Comparison of ENCODE assay signal across 8 cellular contexts in genomic region chr15:40762919-40763800, GRCh38. TPM values are rescaled to one million over a fixed set of nuclear protein-coding genes. Genes with fewer than 3 reads are reported as not detected.
A peak's percentile ranks its signal among the peaks of the same experiment; 100 is the strongest.
DNase-seq lines count a peak whose midpoint lies in the region; ATAC-seq and TF ChIP-seq lines count a peak whose summit lies in the region.

No MANE protein-coding gene starts in this region.

- peak overlapping the region; percentile 75 to 89 for H3K27ac ChIP-seq in ovary

- TF ChIP-seq POLR2A in ovary (IDR thresholded peaks at IDR 0.05): no peak

- in situ Hi-C loops in Caki2 (cut with HindIII; ENCODE audit: low pct_unique_long_range_greater_than_20kb, low sequenced_read_pairs): no loop called here

- H3K36me3 ChIP-seq in ovary: no peaks in the 10 kb centered on the region

- no peak for TF ChIP-seq EP300 in ovary (IDR thresholded peaks at IDR 0.05)

- WGBS in ovary, 3 donors: 26 to 31% (median 28%) methylated on average over 50 to 55 of the region's 55 CpGs

- no peak for TF ChIP-seq CTCF in ovary (IDR thresholded peaks at IDR 0.05)

- intact Hi-C loops in head of caudate nucleus (cut with DNase I): no loop called here
- intact Hi-C loops in ovary (cut with DNase I): no loop called here

- peak; percentile 79 for DNase-seq in Caki2 (ENCODE audit: low read depth)
- peak; percentile 86 for DNase-seq in NCI-H774 (lab: John Stamatoyannopoulos, UW)
- peak; percentile 38 for DNase-seq in activated naive CD4-positive, alpha-beta T cell treated with anti-CD3 and anti-CD28 coated beads, Interleukin-2, amount 50 U/mL, for 16 hours
- peak in 26 of 42 donors; percentile 25 to 72 (median 48) for DNase-seq in head of caudate nucleus
- peak; percentile 79 to 87 (median 82) for DNase-seq in ovary
- no peak for DNase-seq in AML-193 (lab: John Stamatoyannopoulos, UW)
- no peak for DNase-seq in NCI-H128 (lab: John Stamatoyannopoulos, UW; ENCODE audit: unreplicated experiment)

- peak overlapping the region; percentile 69 for H3K4me3 ChIP-seq in ovary

- no peaks in the 10 kb centered on the region for H3K9me3 ChIP-seq in ovary

- no peaks in the 10 kb centered on the region for H3K27me3 ChIP-seq in ovary

- ATAC-seq in HG02759 (IDR thresholded peaks at IDR 0.05; ENCODE audit: unreplicated experiment): peak; percentile 15

- H3K4me1 ChIP-seq in ovary (ENCODE audit: insufficient read depth): peaks cover 7% of the 10 kb centered on the region

RNA-seq across cellular contexts. Expression of gene GCHFR, which starts 0.7 kb away (rescaled TPM):
- 73.4 and 105 TPM in 2 replicates for total RNA-seq in Caki2 (2014; rRNA removed; shearing (Covaris generic); ENCODE audit: low replicate concordance)
- total RNA-seq in ovary: 10 to 100 TPM; 16.1 to 40.1 (median 20.8) TPM
- polyA plus RNA-seq in ovary: 10 to 100 TPM in 1 of 2 donors, 1 to 10 TPM in 1; 2.8 to 26.1 TPM

RNA-seq across cellular contexts. Expression of gene C15orf62, which starts 6.6 kb away (rescaled TPM):
- total RNA-seq in Caki2 (2014; rRNA removed; shearing (Covaris generic); ENCODE audit: low replicate concordance): 0.27 and 0.64 TPM in 2 replicates
- total RNA-seq in ovary: 1 to 10 TPM in 1 of 7 donors, under 1 TPM in 6; 0.41 to 1.2 (median 0.69) TPM
- polyA plus RNA-seq in ovary: under 1 TPM; 0.33 to 0.52 TPM

RNA-seq across cellular contexts. Expression of gene RMDN3, which starts 8.1 kb away (rescaled TPM):
- 27.7 and 29.0 TPM in 2 replicates for total RNA-seq in Caki2 (2014; rRNA removed; shearing (Covaris generic); ENCODE audit: low replicate concordance)
- total RNA-seq in ovary: 10 to 100 TPM; 19.2 to 35.6 (median 25.4) TPM
- polyA plus RNA-seq in ovary: 10 to 100 TPM; 21.6 to 23.5 TPM

RNA-seq across cellular contexts. Expression of gene ZFYVE19, which starts 43.7 kb away (rescaled TPM):
- 88.7 and 100 TPM in 2 replicates for total RNA-seq in Caki2 (2014; rRNA removed; shearing (Covaris generic); ENCODE audit: low replicate concordance)
- 10 to 100 TPM; 15.9 to 31.0 (median 17.4) TPM for total RNA-seq in ovary
- polyA plus RNA-seq in ovary: 10 to 100 TPM; 14.7 to 19.1 TPM

RNA-seq across cellular contexts. Expression of gene DNAJC17, which starts 44.1 kb away (rescaled TPM):
- total RNA-seq in Caki2 (2014; rRNA removed; shearing (Covaris generic); ENCODE audit: low replicate concordance): 51.3 and 103 TPM in 2 replicates
- total RNA-seq in ovary: 10 to 100 TPM; 10.5 to 39.1 (median 31.7) TPM
- polyA plus RNA-seq in ovary: 10 to 100 TPM; 26.9 to 57.9 TPM

Comparison
In these comparisons a context has a peak if more than half of its experiments do, and no peak if none do; other contexts are left out.
1. DNase-seq: peak in Caki2 (single experiment), NCI-H774 (single experiment), activated naive CD4-positive, alpha-beta T cell treated with anti-CD3 and anti-CD28 coated beads, Interleukin-2, amount 50 U/mL, for 16 hours (single experiment), head of caudate nucleus (26 of 42) and ovary (5 of 5); none in AML-193 (0 of 2) and NCI-H128 (single experiment).